ENCODE assay signal across 1 cellular context in the genomic region with DNA sequence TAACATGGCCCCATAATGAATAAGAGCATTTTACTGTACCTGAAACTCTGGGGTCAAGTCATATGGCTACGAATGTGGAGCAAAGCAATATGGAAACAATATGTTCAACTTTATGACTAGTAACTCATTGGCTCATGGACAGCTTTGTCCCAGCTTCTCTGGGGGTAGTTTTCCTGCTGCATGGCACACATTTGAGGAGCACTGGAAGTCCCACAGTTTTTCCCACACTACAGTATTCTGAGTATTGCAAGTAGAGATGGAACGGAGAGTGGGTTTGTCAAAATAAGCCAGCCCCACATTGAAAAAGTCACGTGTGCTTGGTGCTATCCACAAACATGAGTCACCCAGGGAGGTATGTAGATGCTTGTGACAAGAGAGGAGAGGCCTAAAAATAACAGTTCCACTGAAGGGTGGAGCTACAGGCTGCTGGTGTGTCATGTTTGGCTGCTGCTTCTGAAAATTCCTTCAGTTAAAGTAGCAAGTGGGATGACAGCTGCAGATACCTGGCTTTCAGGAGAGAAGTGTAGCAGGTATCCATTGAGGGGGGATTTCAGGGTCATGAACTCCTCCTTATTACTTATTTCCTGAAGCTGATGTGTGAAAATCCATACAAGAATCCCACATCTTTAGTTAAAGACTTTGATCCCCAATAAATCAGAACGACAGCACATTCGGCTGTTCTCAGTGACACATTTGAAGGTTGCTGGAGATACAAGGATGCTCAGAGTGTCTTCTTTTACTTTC.
TF ChIP-seq lines count a peak whose summit lies in the region.

No MANE protein-coding gene starts in this region.

TF ChIP-seq in HepG2, 621 proteins besides CTCF, POLR2A, EP300 and RAD21 (continued from another document):
- TF ChIP-seq HDAC2 (CRISPR knock-in tag; IDR thresholded peaks at IDR 0.05), result no peak
